Comparison of ENCODE assay signal across 12 cellular contexts in the genomic region with DNA sequence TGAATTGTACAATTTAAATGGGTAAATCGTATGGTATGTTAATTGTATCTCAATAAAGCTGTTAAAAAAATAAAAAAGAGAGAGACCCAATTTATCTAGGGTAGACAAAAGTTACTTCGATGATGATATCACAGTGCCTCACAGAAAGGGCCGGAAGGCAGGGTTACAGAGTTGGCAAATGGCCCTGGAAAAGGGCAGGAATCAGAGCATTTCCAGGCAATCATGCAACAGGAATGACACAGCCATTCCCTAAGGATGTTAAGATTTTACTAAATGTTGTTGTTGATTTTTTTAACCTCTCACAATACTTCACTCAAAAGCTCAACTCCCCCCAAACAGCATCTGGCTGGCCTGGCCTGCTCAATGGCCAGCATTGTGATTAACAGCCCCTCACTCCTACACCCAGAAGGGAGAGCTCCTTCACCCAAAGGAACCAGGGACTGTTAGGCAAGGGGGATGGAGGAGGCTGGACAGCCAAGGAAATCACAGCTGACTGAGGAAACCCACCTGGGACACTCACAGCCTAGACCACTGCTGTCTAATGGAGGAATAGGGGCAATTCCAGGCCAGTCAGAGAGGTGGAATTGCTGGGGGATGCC.
DNase-seq lines count a peak whose midpoint lies in the region; ATAC-seq and TF ChIP-seq lines count a peak whose summit lies in the region.
"Had no signal": no experiment of that assay in that cellular context is flagged by ENCODE, and none has a peak within 500 bp of the region (broad histone marks: within the 10 kb centered on the region; RNA-seq: fewer than 3 reads in every experiment).

No MANE protein-coding gene starts in this region.

- no peak overlapping the region for H3K9ac ChIP-seq in rectal smooth muscle tissue (ENCODE audit: low read length)

- H3K36me3 ChIP-seq in rectal smooth muscle tissue (ENCODE audit: control insufficient read depth, insufficient read depth, low read length), result peaks cover 8% of the 10 kb centered on the region

- H3K4me3 ChIP-seq in foreskin fibroblast (ENCODE audit: low read depth in 1 of 2, low read length in 2 of 2), result no peak overlapping the region
- no peak overlapping the region for H3K4me3 ChIP-seq in rectal smooth muscle tissue (ENCODE audit: low read length)
- H3K4me3 ChIP-seq: hepatocyte, smooth muscle cell, testis had no signal

- H3K27ac ChIP-seq in rectal smooth muscle tissue (ENCODE audit: low read depth, low read length), result peak overlapping the region; percentile 3
- H3K27ac ChIP-seq: hepatocyte, testis had no signal

- ATAC-seq in SK-N-SH treated with all-trans-retinoic acid at 6 μM for 48 hours, result peak; percentile 11; the same call in 2 of the 3 replicates
- no peak for ATAC-seq in GM21717 (IDR thresholded peaks at IDR 0.05; ENCODE audit: unreplicated experiment)
- no peak for ATAC-seq in GM19395 (IDR thresholded peaks at IDR 0.05; ENCODE audit: unreplicated experiment)
- no peak for ATAC-seq in GM21526 (IDR thresholded peaks at IDR 0.05; ENCODE audit: low FRiP score, unreplicated experiment)

- H3K4me1 ChIP-seq in rectal smooth muscle tissue (ENCODE audit: control insufficient read depth, insufficient read depth, low read length), result no peaks in the 10 kb centered on the region
- H3K4me1 ChIP-seq: testis had no signal

- H3K27me3 ChIP-seq in rectal smooth muscle tissue (ENCODE audit: control insufficient read depth, insufficient read depth, low read length), result no peaks in the 10 kb centered on the region
- H3K27me3 ChIP-seq: testis had no signal

- DNase-seq in COLO829 (ENCODE audit: low spot score) (peak; percentile 57), foreskin fibroblast (peak; percentile 88 to 95)
- DNase-seq in activated CD4-positive, alpha-beta T cell treated with anti-CD3 and anti-CD28 coated beads, Interleukin-2, amount 50 U/mL, for 48 hours, result no peak
- DNase-seq: NCI-H187, testis had no signal

- TF ChIP-seq CTCF in foreskin fibroblast (IDR thresholded peaks at IDR 0.05; ENCODE audit: low read depth, low read length), result no peak

TF ChIP-seq in SK-N-SH treated with all-trans-retinoic acid at 6 μM for 48 hours, 23 proteins besides CTCF, POLR2A, EP300 and RAD21:
- TF ChIP-seq PPARA (CRISPR knock-in tag; IDR thresholded peaks at IDR 0.05; ENCODE audit: borderline replicate concordance) (no peak), ZNF565 (CRISPR knock-in tag; conservative IDR thresholded peaks at IDR 0.05; ENCODE audit: low read depth) (no peak), ZNF8 (CRISPR knock-in tag; IDR thresholded peaks at IDR 0.05) (no peak), ZFP3 (CRISPR knock-in tag; IDR thresholded peaks at IDR 0.05) (no peak), ARNTL (CRISPR knock-in tag; IDR thresholded peaks at IDR 0.05; ENCODE audit: borderline replicate concordance, low read depth) (no peak), ZC3H10 (CRISPR knock-in tag; IDR thresholded peaks at IDR 0.05) (no peak), ISL1 (CRISPR knock-in tag; IDR thresholded peaks at IDR 0.05) (no peak), CSDC2 (CRISPR knock-in tag; IDR thresholded peaks at IDR 0.05) (no peak), ESRRG (CRISPR knock-in tag; IDR thresholded peaks at IDR 0.05) (no peak), BACH2 (CRISPR knock-in tag; IDR thresholded peaks at IDR 0.05; ENCODE audit: borderline replicate concordance) (no peak), ZNF70 (CRISPR knock-in tag; IDR thresholded peaks at IDR 0.05) (no peak), TOX (CRISPR knock-in tag; IDR thresholded peaks at IDR 0.05; ENCODE audit: borderline replicate concordance) (no peak), GLIS3 (CRISPR knock-in tag; IDR thresholded peaks at IDR 0.05) (no peak), RARB (CRISPR knock-in tag; IDR thresholded peaks at IDR 0.05) (no peak), SNAI2 (CRISPR knock-in tag; IDR thresholded peaks at IDR 0.05) (no peak), ZFP30 (CRISPR knock-in tag; IDR thresholded peaks at IDR 0.05) (no peak)
- TF ChIP-seq, protein P1, sequence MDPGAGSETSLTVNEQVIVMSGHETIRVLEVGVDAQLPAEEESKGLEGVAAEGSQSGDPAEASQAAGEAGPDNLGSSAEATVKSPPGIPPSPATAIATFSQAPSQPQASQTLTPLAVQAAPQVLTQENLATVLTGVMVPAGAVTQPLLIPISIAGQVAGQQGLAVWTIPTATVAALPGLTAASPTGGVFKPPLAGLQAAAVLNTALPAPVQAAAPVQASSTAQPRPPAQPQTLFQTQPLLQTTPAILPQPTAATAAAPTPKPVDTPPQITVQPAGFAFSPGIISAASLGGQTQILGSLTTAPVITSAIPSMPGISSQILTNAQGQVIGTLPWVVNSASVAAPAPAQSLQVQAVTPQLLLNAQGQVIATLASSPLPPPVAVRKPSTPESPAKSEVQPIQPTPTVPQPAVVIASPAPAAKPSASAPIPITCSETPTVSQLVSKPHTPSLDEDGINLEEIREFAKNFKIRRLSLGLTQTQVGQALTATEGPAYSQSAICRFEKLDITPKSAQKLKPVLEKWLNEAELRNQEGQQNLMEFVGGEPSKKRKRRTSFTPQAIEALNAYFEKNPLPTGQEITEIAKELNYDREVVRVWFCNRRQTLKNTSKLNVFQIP (CRISPR knock-in tag; IDR thresholded peaks at IDR 0.05; ENCODE audit: borderline replicate concordance, low read depth), result no peak
- TF ChIP-seq, protein P2, sequence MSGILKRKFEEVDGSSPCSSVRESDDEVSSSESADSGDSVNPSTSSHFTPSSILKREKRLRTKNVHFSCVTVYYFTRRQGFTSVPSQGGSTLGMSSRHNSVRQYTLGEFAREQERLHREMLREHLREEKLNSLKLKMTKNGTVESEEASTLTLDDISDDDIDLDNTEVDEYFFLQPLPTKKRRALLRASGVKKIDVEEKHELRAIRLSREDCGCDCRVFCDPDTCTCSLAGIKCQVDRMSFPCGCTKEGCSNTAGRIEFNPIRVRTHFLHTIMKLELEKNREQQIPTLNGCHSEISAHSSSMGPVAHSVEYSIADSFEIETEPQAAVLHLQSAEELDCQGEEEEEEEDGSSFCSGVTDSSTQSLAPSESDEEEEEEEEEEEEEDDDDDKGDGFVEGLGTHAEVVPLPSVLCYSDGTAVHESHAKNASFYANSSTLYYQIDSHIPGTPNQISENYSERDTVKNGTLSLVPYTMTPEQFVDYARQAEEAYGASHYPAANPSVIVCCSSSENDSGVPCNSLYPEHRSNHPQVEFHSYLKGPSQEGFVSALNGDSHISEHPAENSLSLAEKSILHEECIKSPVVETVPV (CRISPR knock-in tag; IDR thresholded peaks at IDR 0.05), result no peak
- TF ChIP-seq, protein P3, sequence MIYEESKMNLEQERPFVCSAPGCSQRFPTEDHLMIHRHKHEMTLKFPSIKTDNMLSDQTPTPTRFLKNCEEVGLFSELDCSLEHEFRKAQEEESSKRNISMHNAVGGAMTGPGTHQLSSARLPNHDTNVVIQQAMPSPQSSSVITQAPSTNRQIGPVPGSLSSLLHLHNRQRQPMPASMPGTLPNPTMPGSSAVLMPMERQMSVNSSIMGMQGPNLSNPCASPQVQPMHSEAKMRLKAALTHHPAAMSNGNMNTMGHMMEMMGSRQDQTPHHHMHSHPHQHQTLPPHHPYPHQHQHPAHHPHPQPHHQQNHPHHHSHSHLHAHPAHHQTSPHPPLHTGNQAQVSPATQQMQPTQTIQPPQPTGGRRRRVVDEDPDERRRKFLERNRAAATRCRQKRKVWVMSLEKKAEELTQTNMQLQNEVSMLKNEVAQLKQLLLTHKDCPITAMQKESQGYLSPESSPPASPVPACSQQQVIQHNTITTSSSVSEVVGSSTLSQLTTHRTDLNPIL (CRISPR knock-in tag; IDR thresholded peaks at IDR 0.05; ENCODE audit: low read depth), result no peak
- TF ChIP-seq, protein P4, sequence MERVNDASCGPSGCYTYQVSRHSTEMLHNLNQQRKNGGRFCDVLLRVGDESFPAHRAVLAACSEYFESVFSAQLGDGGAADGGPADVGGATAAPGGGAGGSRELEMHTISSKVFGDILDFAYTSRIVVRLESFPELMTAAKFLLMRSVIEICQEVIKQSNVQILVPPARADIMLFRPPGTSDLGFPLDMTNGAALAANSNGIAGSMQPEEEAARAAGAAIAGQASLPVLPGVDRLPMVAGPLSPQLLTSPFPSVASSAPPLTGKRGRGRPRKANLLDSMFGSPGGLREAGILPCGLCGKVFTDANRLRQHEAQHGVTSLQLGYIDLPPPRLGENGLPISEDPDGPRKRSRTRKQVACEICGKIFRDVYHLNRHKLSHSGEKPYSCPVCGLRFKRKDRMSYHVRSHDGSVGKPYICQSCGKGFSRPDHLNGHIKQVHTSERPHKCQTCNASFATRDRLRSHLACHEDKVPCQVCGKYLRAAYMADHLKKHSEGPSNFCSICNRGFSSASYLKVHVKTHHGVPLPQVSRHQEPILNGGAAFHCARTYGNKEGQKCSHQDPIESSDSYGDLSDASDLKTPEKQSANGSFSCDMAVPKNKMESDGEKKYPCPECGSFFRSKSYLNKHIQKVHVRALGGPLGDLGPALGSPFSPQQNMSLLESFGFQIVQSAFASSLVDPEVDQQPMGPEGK (CRISPR knock-in tag; IDR thresholded peaks at IDR 0.05; ENCODE audit: borderline replicate concordance), result no peak

Comparison
In these comparisons a context has a peak if more than half of its experiments do, and no peak if none do; other contexts are left out.
1. DNase-seq: peak in COLO829 (single experiment) and foreskin fibroblast (2 of 2); none in activated CD4-positive, alpha-beta T cell treated with anti-CD3 and anti-CD28 coated beads, Interleukin-2, amount 50 U/mL, for 48 hours (0 of 2).